ENCODE assay signal across 7 cellular contexts in genomic region chr4:148445071-148445902, GRCh38. TPM values are rescaled to one million over a fixed set of nuclear protein-coding genes. Genes with fewer than 3 reads are reported as not detected.
A peak's percentile ranks its signal among the peaks of the same experiment; 100 is the strongest.
DNase-seq lines count a peak whose midpoint lies in the region; ATAC-seq and TF ChIP-seq lines count a peak whose summit lies in the region.

No MANE protein-coding gene starts in this region.

- H3K27me3 ChIP-seq in neutrophil = peaks cover 100% of the 10 kb centered on the region
- H3K27me3 ChIP-seq in suprapubic skin = no peaks in the 10 kb centered on the region

- WGBS in suprapubic skin = 2% methylated on average over 10 of the region's 103 CpGs

- H3K36me3 ChIP-seq in neutrophil (no peaks in the 10 kb centered on the region), suprapubic skin (no peaks in the 10 kb centered on the region)

- peak; percentile 17 for ATAC-seq in GM18907 (IDR thresholded peaks at IDR 0.05; ENCODE audit: unreplicated experiment)

- DNase-seq in NCI-H69 (lab: John Stamatoyannopoulos, UW) = peak; percentile 77
- DNase-seq in activated effector memory CD4-positive, alpha-beta T cell treated with Interleukin-2 at 50 U/mL for 16 hours = peak; percentile 71
- peak; percentile 46 for DNase-seq in germinal center (ENCODE audit: low spot score)
- DNase-seq in suprapubic skin (ENCODE audit: low spot score in 2 of 2) = peak; percentile 78 to 85
- DNase-seq in GF-D8 (lab: John Stamatoyannopoulos, UW) = no peak

- TF ChIP-seq CTCF in neutrophil (IDR thresholded peaks at IDR 0.05) = no peak
- no peak for TF ChIP-seq CTCF in suprapubic skin (IDR thresholded peaks at IDR 0.05)

- H3K9me3 ChIP-seq in neutrophil (no peaks in the 10 kb centered on the region), suprapubic skin (no peaks in the 10 kb centered on the region)

- peak in 1 of 2 donors; percentile 24 for TF ChIP-seq POLR2A in suprapubic skin (IDR thresholded peaks at IDR 0.05)

- peaks cover 23 to 44% of the 10 kb centered on the region in 2 experiments for H3K4me1 ChIP-seq in neutrophil (ENCODE audit: control insufficient read depth in 1 of 2, insufficient read depth in 1 of 2, low read depth in 1 of 2, low read length in 1 of 2)
- peaks cover 44% of the 10 kb centered on the region for H3K4me1 ChIP-seq in suprapubic skin

- TF ChIP-seq EP300 in suprapubic skin (IDR thresholded peaks at IDR 0.05) = no peak

- H3K4me3 ChIP-seq in neutrophil (ENCODE audit: low read depth in 1 of 2, low read length in 1 of 2) = peak overlapping the region; percentile 15 to 66
- H3K4me3 ChIP-seq in suprapubic skin = peak overlapping the region; percentile 92

- no peak overlapping the region for H3K27ac ChIP-seq in neutrophil
- H3K27ac ChIP-seq in suprapubic skin = peak overlapping the region; percentile 96

RNA-seq across cellular contexts. Expression of gene NR3C2, which starts 3.1 kb away (rescaled TPM):
- 10 to 100 TPM in 3 of 4 donors, 1 to 10 TPM in 1; 7.3 to 12.1 (median 11.0) TPM for total RNA-seq in suprapubic skin
